Comparison of ENCODE assay signal across 9 cellular contexts in genomic region chr22:19962909-19963806, GRCh38. TPM values are rescaled to one million over a fixed set of nuclear protein-coding genes. Genes with fewer than 3 reads are reported as not detected.
DNase-seq lines count a peak whose midpoint lies in the region; ATAC-seq and TF ChIP-seq lines count a peak whose summit lies in the region.
"Had no signal": no experiment of that assay in that cellular context is flagged by ENCODE, and none has a peak within 500 bp of the region (broad histone marks: within the 10 kb centered on the region; RNA-seq: fewer than 3 reads in every experiment).

No MANE protein-coding gene starts in this region.

- peak overlapping the region; percentile 78 for H3K18ac ChIP-seq in trophoblast cell (ENCODE audit: low read length)

- H3K79me2 ChIP-seq in trophoblast cell (ENCODE audit: control insufficient read depth, insufficient read depth, low read length, poor library complexity): peaks cover 5% of the 10 kb centered on the region

- peak overlapping the region; percentile 62 for H3K4me2 ChIP-seq in trophoblast cell (ENCODE audit: low read length)

- no peak overlapping the region for H2AFZ ChIP-seq in trophoblast cell (ENCODE audit: insufficient read depth, low read length, poor library complexity)

- H3K4ac ChIP-seq in trophoblast cell (ENCODE audit: low read depth, low read length): peak overlapping the region; percentile 24

- H3K14ac ChIP-seq in trophoblast cell (ENCODE audit: low read length): peak overlapping the region; percentile 55

- peak overlapping the region; percentile 85 for H4K91ac ChIP-seq in trophoblast cell (ENCODE audit: low read depth, low read length)

- no peaks in the 10 kb centered on the region for H3K27me3 ChIP-seq in endodermal cell (ENCODE audit: control insufficient read depth, insufficient read depth, low read length, poor library complexity, severe bottlenecking)
- no peaks in the 10 kb centered on the region for H3K27me3 ChIP-seq in trophoblast cell (ENCODE audit: insufficient read depth, low read length)

- H3K9me3 Mint-ChIP-seq in endodermal cell: no peaks in the 10 kb centered on the region

- TF ChIP-seq CTCF in endodermal cell (conservative IDR thresholded peaks at IDR 0.05): no peak

- H4K8ac ChIP-seq in trophoblast cell (ENCODE audit: low read depth, low read length): peak overlapping the region; percentile 75

- H4K12ac ChIP-seq in trophoblast cell (ENCODE audit: low read depth, low read length): peak overlapping the region; percentile 37

- H2BK120ac ChIP-seq in trophoblast cell (ENCODE audit: insufficient read depth, low read length, poor library complexity): peak overlapping the region; percentile 80

- no peak overlapping the region for H3K27ac ChIP-seq in endodermal cell (ENCODE audit: low read depth, low read length)
- peak overlapping the region; percentile 59 for H3K27ac ChIP-seq in trophoblast cell (ENCODE audit: low read depth, low read length)

- DNase-seq in Daoy (ENCODE audit: low read depth) (peak; percentile 91), NCI-H1048 (lab: John Stamatoyannopoulos, UW) (peak; percentile 35), endodermal cell (peak; percentile 92), trophoblast cell (peak; percentile 99), amygdala (lab: John Stamatoyannopoulos, UW) (no peak), occipital lobe (lab: John Stamatoyannopoulos, UW) (no peak)

- H3K9ac ChIP-seq in endodermal cell (ENCODE audit: extremely low read depth, low read length, poor library complexity, severe bottlenecking) (no peak overlapping the region), trophoblast cell (ENCODE audit: low read length) (peak overlapping the region; percentile 15)

- peak overlapping the region; percentile 87 for H2BK12ac ChIP-seq in trophoblast cell (ENCODE audit: low read length)

- peaks cover 6% of the 10 kb centered on the region for H3K36me3 ChIP-seq in endodermal cell (ENCODE audit: control insufficient read depth, insufficient read depth, low read length)
- peaks cover under 1 to 1% of the 10 kb centered on the region in 2 experiments for H3K36me3 ChIP-seq in trophoblast cell (ENCODE audit: control insufficient read depth in 1 of 2, insufficient read depth in 2 of 2, low read length in 2 of 2)

- ATAC-seq in GM21737 (IDR thresholded peaks at IDR 0.05; ENCODE audit: unreplicated experiment) (no peak), HG02642 (IDR thresholded peaks at IDR 0.05; ENCODE audit: poor library complexity, unreplicated experiment) (no peak)

- H3K4me3 Mint-ChIP-seq in endodermal cell: no peak overlapping the region

- peak overlapping the region; percentile 24 for H2BK5ac ChIP-seq in trophoblast cell (ENCODE audit: low read depth, low read length, poor library complexity)

- H3K4me3 ChIP-seq in endodermal cell (ENCODE audit: low read length): no peak overlapping the region
- peak overlapping the region; percentile 2 for H3K4me3 ChIP-seq in trophoblast cell (ENCODE audit: low read depth, low read length)

- peaks cover 22% of the 10 kb centered on the region for H3K79me1 ChIP-seq in trophoblast cell (ENCODE audit: low read length)

- WGBS in endodermal cell (ENCODE audit: insufficient coverage in 1 of 2, insufficient read length in 1 of 2), 2 experiments: 89 to 94% methylated on average over 24 to 30 of the region's 30 CpGs
- WGBS in trophoblast cell (ENCODE audit: extremely low coverage, insufficient coverage, insufficient read length): no CpG with 5 or more reads among the region's 30 CpGs

- peak overlapping the region; percentile 50 for H2AK5ac ChIP-seq in trophoblast cell (ENCODE audit: low read length)

- no peak overlapping the region for H3K23ac ChIP-seq in trophoblast cell (ENCODE audit: low read length)

- H3K36me3 Mint-ChIP-seq in endodermal cell (ENCODE audit: low read depth): no peaks in the 10 kb centered on the region
- H3K36me3 Mint-ChIP-seq: brain had no signal

- H3K4me1 ChIP-seq in endodermal cell (ENCODE audit: control insufficient read depth, insufficient read depth, low read length) (peaks cover 5% of the 10 kb centered on the region), trophoblast cell (ENCODE audit: control insufficient read depth in 1 of 2, insufficient read depth in 2 of 2, low read length in 2 of 2) (peaks cover 34 to 41% of the 10 kb centered on the region in 2 experiments)

- H3K9me3 ChIP-seq in endodermal cell (ENCODE audit: control insufficient read depth, low read length): no peaks in the 10 kb centered on the region
- no peaks in the 10 kb centered on the region for H3K9me3 ChIP-seq in trophoblast cell (ENCODE audit: insufficient read depth, low read depth, low read length)

- peak overlapping the region; percentile 89 for H3K27ac Mint-ChIP-seq in endodermal cell

- H3K27me3 Mint-ChIP-seq in endodermal cell (ENCODE audit: insufficient read depth): peaks cover 2% of the 10 kb centered on the region
- H3K27me3 Mint-ChIP-seq: brain had no signal

- peaks cover 15% of the 10 kb centered on the region for H3K4me1 Mint-ChIP-seq in endodermal cell

RNA-seq across cellular contexts. Expression of gene TXNRD2, which starts 21.5 kb away (rescaled TPM):
- 31.9 and 40.2 TPM in 2 replicates for total RNA-seq in Daoy (2014; rRNA removed; shearing (Covaris generic))
- total RNA-seq in endodermal cell: 10 to 100 TPM in 1 of 2 donors, 1 to 10 TPM in 1; 7.3 to 13.6 TPM
- polyA plus RNA-seq in endodermal cell (2013, experiment 1 of 2): 11.2 TPM
- 12.2 TPM for polyA plus RNA-seq in endodermal cell (2013, experiment 2 of 2)
- 2.2 and 2.6 TPM in 2 replicates for polyA plus RNA-seq in trophoblast cell (2013)
- total RNA-seq in occipital lobe: 8.0 TPM

RNA-seq across cellular contexts. Expression of gene COMT, which starts 21.6 kb away (rescaled TPM):
- total RNA-seq in Daoy (2014; rRNA removed; shearing (Covaris generic)): 128 and 166 TPM in 2 replicates
- total RNA-seq in endodermal cell (10 to 100 TPM; 26.6 to 27.8 TPM), occipital lobe (49.0 TPM)
- 84.5 TPM for polyA plus RNA-seq in endodermal cell (2013, experiment 1 of 2)
- 77.3 TPM for polyA plus RNA-seq in endodermal cell (2013, experiment 2 of 2)
- polyA plus RNA-seq in trophoblast cell (2013): 16.0 and 18.0 TPM in 2 replicates

RNA-seq across cellular contexts. Expression of gene ARVCF, which starts 53.5 kb away (rescaled TPM):
- total RNA-seq in Daoy (2014; rRNA removed; shearing (Covaris generic)): 3.4 and 6.2 TPM in 2 replicates
- total RNA-seq in endodermal cell: 10 to 100 TPM; 48.3 to 61.3 TPM
- 71.1 TPM for polyA plus RNA-seq in endodermal cell (2013, experiment 1 of 2)
- polyA plus RNA-seq in endodermal cell (2013, experiment 2 of 2): 66.0 TPM
- polyA plus RNA-seq in trophoblast cell (2013): 5.7 and 5.9 TPM in 2 replicates
- 47.3 TPM for total RNA-seq in occipital lobe

RNA-seq across cellular contexts. Expression of gene TANGO2, which starts 57.8 kb away (rescaled TPM):
- 17.3 and 21.1 TPM in 2 replicates for total RNA-seq in Daoy (2014; rRNA removed; shearing (Covaris generic))
- total RNA-seq in endodermal cell (10 to 100 TPM; 19.9 to 21.8 TPM), occipital lobe (15.9 TPM)
- polyA plus RNA-seq in endodermal cell (2013, experiment 1 of 2): 8.5 TPM
- polyA plus RNA-seq in endodermal cell (2013, experiment 2 of 2): 9.2 TPM
- 13.5 and 14.9 TPM in 2 replicates for polyA plus RNA-seq in trophoblast cell (2013)

Comparison
In these comparisons a context has a peak if more than half of its experiments do, and no peak if none do; other contexts are left out.
1. DNase-seq: peak in Daoy (single experiment), NCI-H1048 (single experiment), endodermal cell (single experiment) and trophoblast cell (2 of 2); none in amygdala (0 of 56) and occipital lobe (single experiment).